Comparison of ENCODE assay signal across 11 cellular contexts in the genomic region with DNA sequence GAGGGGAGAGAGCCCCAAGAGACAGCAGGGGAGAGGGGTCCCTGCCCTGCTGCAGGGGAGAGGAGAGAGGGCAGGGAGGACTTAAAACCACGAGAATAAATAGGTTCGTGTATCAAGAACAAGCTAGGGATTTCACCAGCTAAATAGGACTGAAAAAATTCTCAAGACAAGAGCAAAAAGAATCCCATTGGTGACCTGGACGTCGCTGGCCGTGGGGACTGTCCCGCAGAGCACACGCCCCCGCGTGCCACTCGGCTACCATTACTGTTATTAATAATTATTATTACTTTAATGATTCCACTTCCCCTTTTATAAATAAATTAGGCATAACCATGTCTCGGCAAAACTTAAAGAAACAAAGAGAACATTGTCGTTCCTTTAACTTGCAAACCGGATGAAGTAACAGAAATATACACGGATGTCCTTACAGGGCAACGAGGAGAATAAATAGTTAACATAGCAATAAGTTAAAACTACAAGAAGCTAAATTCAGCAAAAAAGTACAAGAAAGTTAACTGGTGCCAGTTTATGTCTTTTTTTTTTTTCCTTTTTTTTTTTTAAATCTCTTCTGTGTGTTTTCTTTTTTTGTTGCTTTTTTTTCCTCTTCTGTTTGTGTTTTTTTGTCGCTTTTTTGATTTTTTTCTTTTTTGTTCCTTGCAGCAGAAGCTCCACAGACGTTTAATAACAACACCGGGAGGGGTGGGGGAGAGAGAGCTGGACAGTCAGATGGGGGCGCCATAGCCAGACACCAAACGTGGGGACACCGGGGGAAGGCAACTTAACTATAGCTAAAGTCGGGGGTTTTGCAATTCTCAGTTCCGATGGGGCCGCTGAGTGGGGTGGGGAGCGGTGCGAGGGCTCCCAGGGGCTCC. TPM values are rescaled to one million over a fixed set of nuclear protein-coding genes. Genes with fewer than 3 reads are reported as not detected.
DNase-seq lines count a peak whose midpoint lies in the region; ATAC-seq, FAIRE-seq and TF ChIP-seq lines count a peak whose summit lies in the region.
"Had no signal": no experiment of that assay in that cellular context is flagged by ENCODE, and none has a peak within 500 bp of the region (broad histone marks: within the 10 kb centered on the region; RNA-seq: fewer than 3 reads in every experiment).

No MANE protein-coding gene starts in this region.

- peak; percentile 87 for FAIRE-seq in G401.6 (lab: Jason Lieb, UNC)

- intact Hi-C loops in MCF 10A (cut with micrococcal nuclease) = no loop called here

- TF ChIP-seq EP300 in Ishikawa (IDR thresholded peaks at IDR 0.05; ENCODE audit: borderline replicate concordance) = no peak

- TF ChIP-seq CTCF in brain (conservative IDR thresholded peaks at IDR 0.05) = peak in 1 of 2 experiments; percentile 29
- TF ChIP-seq CTCF in nephron progenitor cell (IDR thresholded peaks at IDR 0.05) = no peak
- TF ChIP-seq CTCF in MCF 10A (IDR thresholded peaks at IDR 0.05; ENCODE audit: unreplicated experiment) = no peak

- DNase-seq in nephron progenitor cell = no peak
- no peak for DNase-seq in stimulated activated CD8-positive, alpha-beta memory T cell treated with anti-CD3 and anti-CD28 coated beads, Interleukin-4, amount 100 ng/mL, for 48 hours
- DNase-seq in MCF 10A (ENCODE audit: unreplicated experiment) = no peak
- DNase-seq in natural killer cell treated with Interleukin-12 subunit alpha and Interleukin-12 subunit beta and Interleukin-15 and Interleukin-18, amount 100 ng/mL, for 72 hours (ENCODE audit: low spot score) = no peak
- no peak for DNase-seq in NCI-H1436 (lab: John Stamatoyannopoulos, UW)
- DNase-seq: CD8-positive, alpha-beta memory T cell; NCI-H345 had no signal

- H3K4me3 Mint-ChIP-seq in brain (peak overlapping the region in 2 of 5 experiments; percentile 18 to 55), nephron progenitor cell (peak overlapping the region; percentile 54), MCF 10A (ENCODE audit: unreplicated experiment) (no peak overlapping the region)
- no peak overlapping the region for H3K4me3 Mint-ChIP-seq in natural killer cell treated with Interleukin-12 subunit alpha and Interleukin-12 subunit beta and Interleukin-15 and Interleukin-18, amount 100 ng/mL, for 72 hours
- H3K4me3 Mint-ChIP-seq: CD8-positive, alpha-beta memory T cell; stimulated activated effector memory CD8-positive, alpha-beta T cell treated with anti-CD3 and anti-CD28 coated beads, Interleukin-12 subunit alpha, Interleukin-12 subunit beta, amount 100 ng/mL, for 72 hours had no signal

- peaks cover 16% of the 10 kb centered on the region for H3K4me1 Mint-ChIP-seq in brain
- peaks cover 31% of the 10 kb centered on the region for H3K4me1 Mint-ChIP-seq in nephron progenitor cell
- no peaks in the 10 kb centered on the region for H3K4me1 Mint-ChIP-seq in MCF 10A (ENCODE audit: insufficient read depth, unreplicated experiment)
- no peaks in the 10 kb centered on the region for H3K4me1 Mint-ChIP-seq in natural killer cell treated with Interleukin-12 subunit alpha and Interleukin-12 subunit beta and Interleukin-15 and Interleukin-18, amount 100 ng/mL, for 72 hours (ENCODE audit: low read depth in 2 of 2)
- H3K4me1 Mint-ChIP-seq: CD8-positive, alpha-beta memory T cell; stimulated activated effector memory CD8-positive, alpha-beta T cell treated with anti-CD3 and anti-CD28 coated beads, Interleukin-12 subunit alpha, Interleukin-12 subunit beta, amount 100 ng/mL, for 72 hours had no signal

- H3K36me3 Mint-ChIP-seq in brain = peaks cover 27% of the 10 kb centered on the region
- peaks cover 6% of the 10 kb centered on the region for H3K36me3 Mint-ChIP-seq in nephron progenitor cell (ENCODE audit: low read depth)
- peaks cover 6% of the 10 kb centered on the region for H3K36me3 Mint-ChIP-seq in MCF 10A (ENCODE audit: insufficient read depth, unreplicated experiment)
- no peaks in the 10 kb centered on the region for H3K36me3 Mint-ChIP-seq in natural killer cell treated with Interleukin-12 subunit alpha and Interleukin-12 subunit beta and Interleukin-15 and Interleukin-18, amount 100 ng/mL, for 72 hours

- H3K27ac Mint-ChIP-seq in brain (peak overlapping the region; percentile 59 to 95 (median 83)), nephron progenitor cell (peak overlapping the region; percentile 90), MCF 10A (ENCODE audit: low read depth, unreplicated experiment) (no peak overlapping the region)
- no peak overlapping the region for H3K27ac Mint-ChIP-seq in natural killer cell treated with Interleukin-12 subunit alpha and Interleukin-12 subunit beta and Interleukin-15 and Interleukin-18, amount 100 ng/mL, for 72 hours
- H3K27ac Mint-ChIP-seq: stimulated activated effector memory CD8-positive, alpha-beta T cell treated with anti-CD3 and anti-CD28 coated beads, Interleukin-12 subunit alpha, Interleukin-12 subunit beta, amount 100 ng/mL, for 72 hours had no signal

- H3K27me3 Mint-ChIP-seq in brain = no peaks in the 10 kb centered on the region
- no peaks in the 10 kb centered on the region for H3K27me3 Mint-ChIP-seq in nephron progenitor cell (ENCODE audit: low read depth, poor library complexity)
- H3K27me3 Mint-ChIP-seq in MCF 10A (ENCODE audit: insufficient read depth, unreplicated experiment) = no peaks in the 10 kb centered on the region
- H3K27me3 Mint-ChIP-seq in natural killer cell treated with Interleukin-12 subunit alpha and Interleukin-12 subunit beta and Interleukin-15 and Interleukin-18, amount 100 ng/mL, for 72 hours = no peaks in the 10 kb centered on the region
- H3K27me3 Mint-ChIP-seq: CD8-positive, alpha-beta memory T cell had no signal

- no peak for ATAC-seq in natural killer cell treated with Interleukin-12 subunit alpha and Interleukin-12 subunit beta and Interleukin-15 and Interleukin-18, amount 100 ng/mL, for 72 hours
- ATAC-seq: stimulated activated effector memory CD8-positive, alpha-beta T cell treated with anti-CD3 and anti-CD28 coated beads, Interleukin-12 subunit alpha, Interleukin-12 subunit beta, amount 100 ng/mL, for 72 hours had no signal

- BruUV-seq in MCF 10A (replicated peaks; lab: Mats Ljungman, UMichigan) = no TSS peak

- H3K9me3 Mint-ChIP-seq in brain (peaks cover 0 to 2% (median 0%) of the 10 kb centered on the region in 5 experiments), nephron progenitor cell (no peaks in the 10 kb centered on the region), MCF 10A (ENCODE audit: unreplicated experiment) (no peaks in the 10 kb centered on the region)
- no peaks in the 10 kb centered on the region for H3K9me3 Mint-ChIP-seq in natural killer cell treated with Interleukin-12 subunit alpha and Interleukin-12 subunit beta and Interleukin-15 and Interleukin-18, amount 100 ng/mL, for 72 hours
- H3K9me3 Mint-ChIP-seq: CD8-positive, alpha-beta memory T cell; stimulated activated effector memory CD8-positive, alpha-beta T cell treated with anti-CD3 and anti-CD28 coated beads, Interleukin-12 subunit alpha, Interleukin-12 subunit beta, amount 100 ng/mL, for 72 hours had no signal

- CTCF ChIA-PET in MCF 10A (lab: Yijun Ruan, JAX) = interaction anchor here (0.6 to 0.8 kb wide), 2 partner anchors 13 to 65 kb away, joined by 3 to 4 read pairs; no protein-coding TSS in a partner anchor

- peak; percentile 24; the same call in 1 of the 2 replicates for TF ChIP-seq RAD21 in Ishikawa (IDR thresholded peaks at IDR 0.05; ENCODE audit: low read depth)

- POLR2A ChIA-PET in MCF 10A (lab: Yijun Ruan, JAX) = interaction anchor here (0.6 to 1.3 kb wide), 4 partner anchors 9 to 241 kb away, joined by 3 to 4 read pairs (median 3); no protein-coding TSS in a partner anchor

TF ChIP-seq in Ishikawa, 13 proteins besides CTCF, POLR2A, EP300 and RAD21:
- TF ChIP-seq ZBTB7A (IDR thresholded peaks at IDR 0.05; ENCODE audit: low read depth) (no peak), TAF1 (IDR thresholded peaks at IDR 0.05; ENCODE audit: low read depth) (no peak), EGR1 (IDR thresholded peaks at IDR 0.05) (no peak), TCF12 (IDR thresholded peaks at IDR 0.05; ENCODE audit: low read depth) (no peak), NFIC (IDR thresholded peaks at IDR 0.05) (no peak), CREB1 (IDR thresholded peaks at IDR 0.05; ENCODE audit: low read depth) (no peak), TEAD4 (IDR thresholded peaks at IDR 0.05) (no peak)
- TF ChIP-seq, protein P1, sequence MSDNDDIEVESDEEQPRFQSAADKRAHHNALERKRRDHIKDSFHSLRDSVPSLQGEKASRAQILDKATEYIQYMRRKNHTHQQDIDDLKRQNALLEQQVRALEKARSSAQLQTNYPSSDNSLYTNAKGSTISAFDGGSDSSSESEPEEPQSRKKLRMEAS (IDR thresholded peaks at IDR 0.05) = no peak

RNA-seq across cellular contexts. Expression of a gene that starts 16.7 kb away (rescaled TPM):
- polyA plus RNA-seq in brain (ENCODE audit: insufficient read depth, low read depth, low replicate concordance) = 525 TPM
- 224 and 257 TPM in 2 replicates for total RNA-seq in MCF 10A (2022)
- total RNA-seq in natural killer cell treated with Interleukin-12 subunit alpha and Interleukin-12 subunit beta and Interleukin-15 and Interleukin-18, amount 100 ng/mL, for 72 hours = 100 to 1,000 TPM; 303 to 321 TPM

RNA-seq across cellular contexts. Expression of a gene that starts 17.3 kb away (rescaled TPM):
- polyA plus RNA-seq in brain (ENCODE audit: insufficient read depth, low read depth, low replicate concordance) = 7.7 TPM
- 0.30 TPM in 1 of 2 replicates, not detected in the other for total RNA-seq in MCF 10A (2022)
- not detected for total RNA-seq in natural killer cell treated with Interleukin-12 subunit alpha and Interleukin-12 subunit beta and Interleukin-15 and Interleukin-18, amount 100 ng/mL, for 72 hours
- polyA plus RNA-seq: CD8-positive, alpha-beta memory T cell had no signal

RNA-seq across cellular contexts. Expression of a gene that starts 28.7 kb away (rescaled TPM):
- polyA plus RNA-seq in brain (ENCODE audit: insufficient read depth, low read depth, low replicate concordance) = 165 TPM
- 0.54 TPM in 1 of 2 replicates, not detected in the other for total RNA-seq in MCF 10A (2022)
- under 1 TPM in 1 of 2 donors, not detected in 1; 0.40 TPM for total RNA-seq in natural killer cell treated with Interleukin-12 subunit alpha and Interleukin-12 subunit beta and Interleukin-15 and Interleukin-18, amount 100 ng/mL, for 72 hours
- total RNA-seq: CD8-positive, alpha-beta memory T cell had no signal
- polyA plus RNA-seq: CD8-positive, alpha-beta memory T cell had no signal

RNA-seq across cellular contexts. Expression of a gene that starts 33.1 kb away (rescaled TPM):
- 17.6 TPM for polyA plus RNA-seq in brain (ENCODE audit: insufficient read depth, low read depth, low replicate concordance)
- total RNA-seq in MCF 10A (2022) = not detected in 2 replicates
- not detected for total RNA-seq in natural killer cell treated with Interleukin-12 subunit alpha and Interleukin-12 subunit beta and Interleukin-15 and Interleukin-18, amount 100 ng/mL, for 72 hours
- total RNA-seq: CD8-positive, alpha-beta memory T cell had no signal
- polyA plus RNA-seq: CD8-positive, alpha-beta memory T cell had no signal

RNA-seq across cellular contexts. Expression of a gene that starts 53.5 kb away (rescaled TPM):
- polyA plus RNA-seq in brain (ENCODE audit: insufficient read depth, low read depth, low replicate concordance) = 15.8 TPM
- total RNA-seq in MCF 10A (2022) = 7.7 and 8.7 TPM in 2 replicates
- 10 to 100 TPM; 23.7 to 23.8 TPM for total RNA-seq in natural killer cell treated with Interleukin-12 subunit alpha and Interleukin-12 subunit beta and Interleukin-15 and Interleukin-18, amount 100 ng/mL, for 72 hours

Comparison
In these comparisons a context has a peak if more than half of its experiments do, and no peak if none do; other contexts are left out.
1. H3K27ac Mint-ChIP-seq: peak in brain (5 of 5) and nephron progenitor cell (single experiment); none in MCF 10A (single experiment) and natural killer cell treated with Interleukin-12 subunit alpha and Interleukin-12 subunit beta and Interleukin-15 and Interleukin-18, amount 100 ng/mL, for 72 hours (0 of 2).